1 cellular context compared by ENCODE assay signal in the genomic region with DNA sequence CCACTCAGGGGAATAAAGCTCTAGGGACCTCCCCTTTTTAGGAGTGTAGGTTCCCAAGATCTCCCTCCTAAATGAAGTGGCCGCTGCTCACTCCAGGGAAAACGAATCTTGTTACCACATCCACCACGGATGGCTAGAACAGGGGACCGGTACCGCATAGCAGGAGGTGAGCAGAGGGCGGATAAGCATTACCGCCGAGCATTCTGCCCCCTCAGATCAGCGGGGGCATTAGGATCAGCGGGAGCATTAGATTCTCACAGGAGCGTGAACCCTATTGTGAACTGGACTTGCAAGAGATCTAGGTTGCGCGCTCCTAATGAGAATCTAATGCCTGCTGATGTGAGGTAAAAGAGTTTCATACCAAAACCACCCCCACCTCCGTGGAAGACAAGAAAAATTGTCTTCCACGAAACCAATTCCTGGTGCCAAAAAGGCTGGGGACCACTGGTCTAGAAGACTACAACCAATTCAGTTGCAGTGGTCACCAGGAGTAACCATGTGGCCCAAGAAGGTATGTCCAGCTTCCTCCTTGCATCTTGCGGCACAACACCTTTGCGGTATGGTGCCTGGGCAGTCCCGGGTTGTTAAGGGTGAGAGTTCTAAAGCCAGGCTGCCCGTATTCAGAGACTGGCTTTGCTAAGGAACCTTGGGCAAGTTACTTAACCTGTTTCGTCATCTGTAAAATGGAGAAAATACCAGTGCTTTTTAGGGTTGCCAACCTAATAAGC.
TF ChIP-seq lines count a peak whose summit lies in the region.

No MANE protein-coding gene starts in this region.

TF ChIP-seq in HEK293, 187 proteins besides CTCF, POLR2A, EP300 and RAD21:
- no peak for TF ChIP-seq PRDM4 (tag by site-specific recombination; IDR thresholded peaks at IDR 0.05)
